In the genomic region with DNA sequence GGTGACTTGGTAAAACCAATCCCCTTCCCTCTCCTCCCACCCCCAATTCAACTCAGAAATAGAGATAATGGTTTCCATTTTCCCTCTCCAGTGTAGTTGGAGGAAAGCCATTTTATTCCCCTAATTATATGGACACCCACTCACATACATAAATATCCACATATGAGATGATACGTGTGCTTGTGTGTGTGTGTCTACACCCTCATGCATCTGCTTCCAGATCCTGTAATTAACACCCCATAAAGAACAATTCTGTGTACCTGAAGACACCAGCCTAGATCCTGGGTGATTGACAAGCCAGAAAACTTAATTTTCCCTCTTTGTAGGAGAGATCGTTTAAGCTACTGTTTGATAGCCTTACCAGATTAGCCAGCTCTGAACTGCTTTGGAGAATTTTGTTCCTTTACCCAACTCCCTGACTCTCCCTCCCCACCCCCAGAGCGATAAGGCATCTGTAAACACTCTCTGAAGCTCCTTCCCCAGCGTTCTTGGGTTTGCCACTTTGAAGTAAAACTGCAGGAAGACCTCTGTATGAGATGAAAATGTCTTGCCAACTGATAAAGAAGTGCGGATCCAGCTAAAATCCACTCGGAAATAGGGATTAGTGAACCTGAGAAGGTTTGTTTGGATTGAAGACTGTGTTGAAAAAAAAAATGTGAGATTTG, we compare ENCODE assay signal across 21 cellular contexts.
"Had no signal": no experiment of that assay in that cellular context is flagged by ENCODE, and none has a peak within 500 bp of the region (broad histone marks: within the 10 kb centered on the region; RNA-seq: fewer than 3 reads in every experiment).

No MANE protein-coding gene starts in this region.

- H3K4me3 ChIP-seq: ascending aorta, coronary artery, gastrocnemius medialis, left ventricle myocardium inferior, tibial nerve, uterus had no signal

- H3K9me3 Mint-ChIP-seq: activated CD4-positive, alpha-beta T cell treated with anti-CD3 and anti-CD28 coated beads, Interleukin-2, amount 10 ng/mL, durations not matched to agents 7 days and 5 days; activated naive CD4-positive, alpha-beta T cell treated with anti-CD3 and anti-CD28 coated beads for 36 hours; activated T-cell treated with anti-CD3 and anti-CD28 coated beads, Interleukin-2, amount 50 U/mL, for 4 hours; central memory CD8-positive, alpha-beta T cell; stimulated activated naive CD8-positive, alpha-beta T cell treated with anti-CD3 and anti-CD28 coated beads, Interleukin-15, Interleukin-2, amounts not matched to agents 100 ng/mL and 50 ng/mL, for 24 hours had no signal

- DNase-seq: activated CD4-positive, alpha-beta T cell treated with anti-CD3 and anti-CD28 coated beads, Interleukin-2, amount 10 ng/mL, durations not matched to agents 7 days and 5 days; activated CD8-positive, alpha-beta T cell treated with anti-CD3 and anti-CD28 coated beads, Interleukin-2, amount 10 ng/mL, durations not matched to agents 7 days and 5 days; activated naive CD4-positive, alpha-beta T cell treated with anti-CD3 and anti-CD28 coated beads for 36 hours; activated T-cell treated with anti-CD3 and anti-CD28 coated beads, Interleukin-2, amount 50 U/mL, for 4 hours; gastrocnemius medialis; head of caudate nucleus; kidney; left ventricle myocardium inferior; mammary epithelial cell; naive thymus-derived CD4-positive, alpha-beta T cell; posterior cingulate gyrus; retina; stimulated activated CD4-positive, alpha-beta T cell treated with anti-CD3 and anti-CD28 coated beads, Interleukin-12 subunit alpha, Interleukin-12 subunit beta, amount 100 ng/mL, for 4 hours; stimulated activated CD4-positive, alpha-beta T cell treated with anti-CD3 and anti-CD28 coated beads, Interleukin-2, amount 100 ng/mL, for 24 hours; uterus had no signal

- H3K36me3 Mint-ChIP-seq: naive thymus-derived CD4-positive, alpha-beta T cell had no signal

- ATAC-seq: activated CD4-positive, CD25-positive, alpha-beta regulatory T cell treated with anti-CD3 and anti-CD28 coated beads, Interleukin-2, amount 50 U/mL, for 24 hours; activated CD8-positive, alpha-beta T cell treated with anti-CD3 and anti-CD28 coated beads, Interleukin-2, amount 10 ng/mL, durations not matched to agents 7 days and 5 days; activated T-cell treated with anti-CD3 and anti-CD28 coated beads, Interleukin-2, amount 50 U/mL, for 4 hours; gastrocnemius medialis; naive thymus-derived CD4-positive, alpha-beta T cell had no signal

- H3K27ac Mint-ChIP-seq: activated CD4-positive, alpha-beta T cell treated with anti-CD3 and anti-CD28 coated beads, Interleukin-2, amount 10 ng/mL, durations not matched to agents 7 days and 5 days; activated CD8-positive, alpha-beta T cell treated with anti-CD3 and anti-CD28 coated beads, Interleukin-2, amount 10 ng/mL, durations not matched to agents 7 days and 5 days; activated naive CD4-positive, alpha-beta T cell treated with anti-CD3 and anti-CD28 coated beads for 36 hours; naive thymus-derived CD4-positive, alpha-beta T cell; stimulated activated naive CD8-positive, alpha-beta T cell treated with anti-CD3 and anti-CD28 coated beads, Interleukin-15, Interleukin-2, amounts not matched to agents 100 ng/mL and 50 ng/mL, for 24 hours had no signal

- H3K4me3 Mint-ChIP-seq: activated CD4-positive, alpha-beta T cell treated with anti-CD3 and anti-CD28 coated beads, Interleukin-2, amount 10 ng/mL, durations not matched to agents 7 days and 5 days; activated CD8-positive, alpha-beta T cell treated with anti-CD3 and anti-CD28 coated beads, Interleukin-2, amount 10 ng/mL, durations not matched to agents 7 days and 5 days; activated naive CD4-positive, alpha-beta T cell treated with anti-CD3 and anti-CD28 coated beads for 36 hours; activated T-cell treated with anti-CD3 and anti-CD28 coated beads, Interleukin-2, amount 50 U/mL, for 4 hours; central memory CD8-positive, alpha-beta T cell; naive thymus-derived CD4-positive, alpha-beta T cell; stimulated activated naive CD8-positive, alpha-beta T cell treated with anti-CD3 and anti-CD28 coated beads, Interleukin-15, Interleukin-2, amounts not matched to agents 100 ng/mL and 50 ng/mL, for 24 hours had no signal
